Comparison of ENCODE assay signal across 8 cellular contexts in the genomic region with DNA sequence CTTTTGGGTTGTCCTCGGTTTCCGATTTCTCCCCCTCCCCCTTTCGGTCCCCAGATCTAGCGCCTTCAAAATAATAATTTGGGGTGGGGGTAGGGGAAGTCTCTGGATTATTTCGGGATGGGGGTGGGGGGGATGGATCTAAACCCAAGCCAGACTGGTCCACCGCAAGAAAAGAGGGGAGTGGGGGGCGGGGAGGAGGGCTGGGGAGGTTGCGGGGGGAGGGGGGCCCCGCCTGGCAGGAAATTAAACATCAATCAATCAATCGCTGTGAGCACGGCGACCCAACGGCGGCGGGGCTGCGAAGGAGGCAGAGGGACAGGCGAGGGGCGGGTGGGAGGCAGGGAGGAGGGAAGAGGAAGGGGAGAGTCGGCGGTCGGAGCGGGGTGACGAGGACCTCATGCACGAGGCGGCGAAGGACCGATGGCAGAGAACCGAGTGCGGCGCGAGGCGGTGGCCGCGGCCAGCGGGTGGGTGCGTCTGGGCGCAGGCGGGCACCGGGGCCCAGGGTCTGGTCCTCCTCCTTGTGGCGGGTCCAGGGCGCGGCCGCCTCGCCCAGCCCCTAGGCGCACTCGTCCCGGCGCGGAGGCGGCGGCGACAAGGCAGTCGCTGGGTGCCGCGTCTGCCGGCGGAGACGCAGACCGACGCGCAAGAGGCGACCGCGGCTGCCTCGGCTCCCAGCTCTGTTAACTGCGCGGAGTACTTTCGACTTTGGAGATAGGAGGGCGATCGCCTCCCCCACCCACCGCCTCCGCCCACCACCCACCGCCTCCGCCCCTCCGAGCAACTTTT. TPM values are rescaled to one million over a fixed set of nuclear protein-coding genes. Genes with fewer than 3 reads are reported as not detected.
DNase-seq lines count a peak whose midpoint lies in the region; ATAC-seq, FAIRE-seq and TF ChIP-seq lines count a peak whose summit lies in the region.

No MANE protein-coding gene starts in this region.

- no peak for TF ChIP-seq CTCF in epithelial cell of proximal tubule (conservative IDR thresholded peaks at IDR 0.05; ENCODE audit: low read depth, low read length)
- no peak for TF ChIP-seq CTCF in natural killer cell (IDR thresholded peaks at IDR 0.05)
- no peak for TF ChIP-seq CTCF in D721Med (IDR thresholded peaks at IDR 0.05; ENCODE audit: insufficient read depth, missing control alignments)

- intact Hi-C loops in natural killer cell (cut with micrococcal nuclease), result no loop called here

- H3K27me3 Mint-ChIP-seq in T-helper 17 cell (peaks cover 50% of the 10 kb centered on the region), natural killer cell (ENCODE audit: low read depth in 2 of 2) (peaks cover 35 to 46% of the 10 kb centered on the region in 2 donors)

- WGBS in HUES64, result under 1% methylated on average over 68 of the region's 75 CpGs

- H3K27me3 ChIP-seq in BLaER1 treated with 17β-estradiol and CSF1 and Interleukin-3, amounts not matched to agents 10 nM and 100 nM, result peaks cover 81 to 100% (median 99%) of the 10 kb centered on the region in 11 experiments
- peaks cover 89% of the 10 kb centered on the region for H3K27me3 ChIP-seq in HUES64 (ENCODE audit: insufficient read depth, low read length)

- H4K20me1 ChIP-seq in BLaER1 treated with 17β-estradiol and CSF1 and Interleukin-3, amounts not matched to agents 10 nM and 100 nM, result peaks cover 0 to 74% (median 60%) of the 10 kb centered on the region in 11 experiments; a peak in 18 of 22 replicates

- no peaks in the 10 kb centered on the region for H3K36me3 ChIP-seq in BLaER1 treated with 17β-estradiol and CSF1 and Interleukin-3, amounts not matched to agents 10 nM and 100 nM
- no peaks in the 10 kb centered on the region for H3K36me3 ChIP-seq in HUES64 (ENCODE audit: insufficient read depth, low read length)

- no peak for FAIRE-seq in D721Med (lab: Jason Lieb, UNC)

- H3K4me3 ChIP-seq in BLaER1 treated with 17β-estradiol and CSF1 and Interleukin-3, amounts not matched to agents 10 nM and 100 nM, result peak overlapping the region; percentile 63 to 82 (median 76)
- H3K4me3 ChIP-seq in HUES64 (ENCODE audit: low read length), result peak overlapping the region; percentile 81
- H3K4me3 ChIP-seq in epithelial cell of proximal tubule (ENCODE audit: low read depth, low read length), result peak overlapping the region; percentile 82

- H3K4me1 ChIP-seq in BLaER1 treated with 17β-estradiol and CSF1 and Interleukin-3, amounts not matched to agents 10 nM and 100 nM, result peaks cover 14 to 44% (median 28%) of the 10 kb centered on the region in 10 experiments
- H3K4me1 ChIP-seq in HUES64 (ENCODE audit: insufficient read depth, low read length), result peaks cover 22% of the 10 kb centered on the region

- H3K9me3 Mint-ChIP-seq in natural killer cell, result no peaks in the 10 kb centered on the region

- H3K4me3 Mint-ChIP-seq in T-helper 17 cell (peak overlapping the region; percentile 86), natural killer cell (peak overlapping the region; percentile 80)

- H3K27ac ChIP-seq in BLaER1 treated with 17β-estradiol and CSF1 and Interleukin-3, amounts not matched to agents 10 nM and 100 nM, result peak overlapping the region in 1 of 11 experiments; percentile 70; a peak in 3 of 22 replicates
- no peak overlapping the region for H3K27ac ChIP-seq in HUES64 (ENCODE audit: low read depth, low read length)

- H3K27ac Mint-ChIP-seq in T-helper 17 cell (no peak overlapping the region), natural killer cell (no peak overlapping the region)

- peak; percentile 12 for ATAC-seq in GM19025 (IDR thresholded peaks at IDR 0.05; ENCODE audit: low read depth, unreplicated experiment)
- peak; percentile 58 for ATAC-seq in T-helper 17 cell
- peak in 2 of 3 donors; percentile 30 to 40 for ATAC-seq in natural killer cell

- peaks cover 0 to 11% (median 0%) of the 10 kb centered on the region in 11 experiments; a peak in 6 of 22 replicates for H3K9me3 ChIP-seq in BLaER1 treated with 17β-estradiol and CSF1 and Interleukin-3, amounts not matched to agents 10 nM and 100 nM (replicated peaks in 1 of 11)
- H3K9me3 ChIP-seq in HUES64 (ENCODE audit: insufficient read depth, low read depth, low read length) (no peaks in the 10 kb centered on the region), T-helper 17 cell (ENCODE audit: control insufficient read depth, low read length, poor library complexity, severe bottlenecking) (peaks cover 11% of the 10 kb centered on the region)

- H3K36me3 Mint-ChIP-seq in T-helper 17 cell (ENCODE audit: low read depth) (peaks cover 3% of the 10 kb centered on the region), natural killer cell (no peaks in the 10 kb centered on the region)

- H3K9ac ChIP-seq in BLaER1 treated with 17β-estradiol and CSF1 and Interleukin-3, amounts not matched to agents 10 nM and 100 nM, result peak overlapping the region in 9 of 11 experiments; percentile 48 to 86 (median 76); a peak in 15 of 22 replicates
- H3K9ac ChIP-seq in HUES64 (ENCODE audit: low read depth, low read length), result no peak overlapping the region; the same call in 1 of the 2 replicates

- H3K4me1 Mint-ChIP-seq in T-helper 17 cell (peaks cover 10% of the 10 kb centered on the region), natural killer cell (peaks cover 7 to 20% of the 10 kb centered on the region in 2 donors)

- DNase-seq in T-helper 17 cell (no peak), epithelial cell of proximal tubule (ENCODE audit: low read depth) (no peak), natural killer cell (no peak), amniotic stem cell (lab: John Stamatoyannopoulos, UW) (no peak), D721Med (ENCODE audit: insufficient read length, low spot score) (no peak)

- peak overlapping the region; percentile 88 to 99 (median 97) for H3K4me2 ChIP-seq in BLaER1 treated with 17β-estradiol and CSF1 and Interleukin-3, amounts not matched to agents 10 nM and 100 nM

RNA-seq across cellular contexts. Expression of a gene that starts 0.5 kb away (rescaled TPM):
- polyA plus RNA-seq in HUES64 (2013, experiment 1 of 2), result 4.5 TPM
- polyA plus RNA-seq in HUES64 (2013, experiment 2 of 2), result 4.1 TPM
- total RNA-seq in T-helper 17 cell (under 1 TPM; 0.05 to 0.29 TPM), epithelial cell of proximal tubule (1.8 and 2.7 TPM in 2 replicates), natural killer cell (1 to 10 TPM in 1 of 3 donors, under 1 TPM in 2; 0.73 to 2.8 (median 0.79) TPM)
